Comparison of ENCODE assay signal across 8 cellular contexts in the genomic region with DNA sequence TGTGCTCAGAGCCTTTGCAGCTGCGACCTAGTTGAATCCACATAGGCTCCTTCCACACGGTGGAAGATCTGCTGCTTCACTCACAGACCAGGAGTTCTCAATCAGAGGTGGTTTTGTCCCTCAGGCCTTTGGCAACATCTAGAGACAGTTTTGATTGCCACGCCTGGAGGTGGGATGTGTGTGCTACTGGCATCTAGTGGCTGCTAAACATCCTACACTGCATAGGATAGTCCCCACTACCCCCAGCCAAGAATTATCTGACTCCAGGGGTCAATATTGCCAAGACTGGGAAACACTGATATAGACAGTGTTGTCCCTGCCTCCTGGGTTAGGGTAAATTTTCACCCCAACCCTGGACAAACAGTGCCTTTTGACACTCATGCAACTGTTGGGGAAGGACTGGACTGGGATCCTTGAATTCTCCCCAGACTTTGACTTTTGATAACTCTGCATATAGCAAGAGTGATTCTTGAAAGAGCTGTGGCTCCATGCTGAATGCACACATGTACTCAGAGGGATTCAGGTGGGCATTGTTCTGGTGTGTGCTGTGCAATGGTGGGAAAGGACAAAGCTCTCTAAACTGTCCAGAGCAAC. TPM values are rescaled to one million over a fixed set of nuclear protein-coding genes. Genes with fewer than 3 reads are reported as not detected.
A peak's percentile ranks its signal among the peaks of the same experiment; 100 is the strongest.
DNase-seq lines count a peak whose midpoint lies in the region; ATAC-seq and TF ChIP-seq lines count a peak whose summit lies in the region.

No MANE protein-coding gene starts in this region.

- no peak for TF ChIP-seq CTCF in activated B cell treated with CpG ODN at 0.5 μM for 24 hours (IDR thresholded peaks at IDR 0.05)
- TF ChIP-seq CTCF in mesothelial cell of epicardium (IDR thresholded peaks at IDR 0.05; ENCODE audit: unreplicated experiment) = no peak

- DNase-seq in activated CD4-positive, alpha-beta T cell treated with anti-CD3 and anti-CD28 coated beads, Interleukin-2, amount 10 ng/mL, durations not matched to agents 7 days and 5 days = peak; percentile 36
- DNase-seq in activated CD4-positive, alpha-beta T cell treated with anti-CD3 and anti-CD28 coated beads, Interleukin-2, amount 50 U/mL, for 1 hour = no peak
- DNase-seq in Jurkat, Clone E6-1 (ENCODE audit: low read depth, low spot score) = peak; percentile 46
- DNase-seq in activated B cell treated with CpG ODN at 0.5 μM for 24 hours = no peak
- DNase-seq in mesothelial cell of epicardium (ENCODE audit: low spot score in 2 of 2, unreplicated experiment in 2 of 2) = no peak
- no peak for DNase-seq in NCI-H2029 treated with DMSO at 0.1 percent for 48 hours (lab: John Stamatoyannopoulos, UW)

- intact Hi-C loops in activated B cell treated with CpG ODN at 0.5 μM for 24 hours (cut with micrococcal nuclease) = loop anchor here (5.0 to 10.0 kb wide), 2 partner anchors 37 to 466 kb away; a partner anchor contains a TSS

- peak; percentile 51 for ATAC-seq in activated B cell treated with CpG ODN at 0.5 μM for 24 hours (ENCODE audit: low read depth)
- ATAC-seq in GM18870 (IDR thresholded peaks at IDR 0.05; ENCODE audit: unreplicated experiment) = no peak
- no peak for ATAC-seq in HG03097 (IDR thresholded peaks at IDR 0.05; ENCODE audit: low FRiP score, unreplicated experiment)

- peaks cover 2% of the 10 kb centered on the region for H3K4me1 Mint-ChIP-seq in activated CD4-positive, alpha-beta T cell treated with anti-CD3 and anti-CD28 coated beads, Interleukin-2, amount 10 ng/mL, durations not matched to agents 7 days and 5 days
- H3K4me1 Mint-ChIP-seq in activated B cell treated with CpG ODN at 0.5 μM for 24 hours (peaks cover 2% of the 10 kb centered on the region), mesothelial cell of epicardium (peaks cover 20% of the 10 kb centered on the region)

- CTCF ChIA-PET in activated CD4-positive, alpha-beta T cell treated with anti-CD3 and anti-CD28 coated beads, Interleukin-2, amount 10 ng/mL, durations not matched to agents 7 days and 5 days (lab: Charles Lee) = interaction anchor here (0.6 to 1.7 kb wide), 6 partner anchors 9 to 88 kb away, joined by 3 to 7 read pairs (median 3); no protein-coding TSS in a partner anchor
- CTCF ChIA-PET in activated B cell treated with CpG ODN at 0.5 μM for 24 hours (lab: Charles Lee) = interaction anchor here (1.3 to 2.0 kb wide), 3 partner anchors 16 to 76 kb away, joined by 4 to 7 read pairs (median 4); no protein-coding TSS in a partner anchor

- POLR2A ChIA-PET in activated CD4-positive, alpha-beta T cell treated with anti-CD3 and anti-CD28 coated beads, Interleukin-2, amount 10 ng/mL, durations not matched to agents 7 days and 5 days (lab: Charles Lee) = no interaction called here
- POLR2A ChIA-PET in activated B cell treated with CpG ODN at 0.5 μM for 24 hours (lab: Charles Lee) = no interaction called here

- no peaks in the 10 kb centered on the region for H3K27me3 Mint-ChIP-seq in activated CD4-positive, alpha-beta T cell treated with anti-CD3 and anti-CD28 coated beads, Interleukin-2, amount 10 ng/mL, durations not matched to agents 7 days and 5 days
- H3K27me3 Mint-ChIP-seq in activated B cell treated with CpG ODN at 0.5 μM for 24 hours (no peaks in the 10 kb centered on the region), mesothelial cell of epicardium (ENCODE audit: low read depth) (no peaks in the 10 kb centered on the region)

- no peaks in the 10 kb centered on the region for H3K36me3 Mint-ChIP-seq in activated CD4-positive, alpha-beta T cell treated with anti-CD3 and anti-CD28 coated beads, Interleukin-2, amount 10 ng/mL, durations not matched to agents 7 days and 5 days (ENCODE audit: low read depth)
- H3K36me3 Mint-ChIP-seq in activated B cell treated with CpG ODN at 0.5 μM for 24 hours (ENCODE audit: low read depth) = peaks cover under 1% of the 10 kb centered on the region
- H3K36me3 Mint-ChIP-seq in mesothelial cell of epicardium = peaks cover 25% of the 10 kb centered on the region

- no peak overlapping the region for H3K4me3 ChIP-seq in Jurkat, Clone E6-1 (ENCODE audit: low read length)

- no peak overlapping the region for H3K4me3 Mint-ChIP-seq in activated CD4-positive, alpha-beta T cell treated with anti-CD3 and anti-CD28 coated beads, Interleukin-2, amount 10 ng/mL, durations not matched to agents 7 days and 5 days
- no peak overlapping the region for H3K4me3 Mint-ChIP-seq in activated B cell treated with CpG ODN at 0.5 μM for 24 hours
- H3K4me3 Mint-ChIP-seq in mesothelial cell of epicardium = no peak overlapping the region

- no peak overlapping the region for H3K27ac Mint-ChIP-seq in activated CD4-positive, alpha-beta T cell treated with anti-CD3 and anti-CD28 coated beads, Interleukin-2, amount 10 ng/mL, durations not matched to agents 7 days and 5 days
- H3K27ac Mint-ChIP-seq in activated B cell treated with CpG ODN at 0.5 μM for 24 hours = no peak overlapping the region
- peak overlapping the region; percentile 60 for H3K27ac Mint-ChIP-seq in mesothelial cell of epicardium

- no peaks in the 10 kb centered on the region for H3K9me3 Mint-ChIP-seq in activated CD4-positive, alpha-beta T cell treated with anti-CD3 and anti-CD28 coated beads, Interleukin-2, amount 10 ng/mL, durations not matched to agents 7 days and 5 days
- H3K9me3 Mint-ChIP-seq in activated B cell treated with CpG ODN at 0.5 μM for 24 hours (no peaks in the 10 kb centered on the region), mesothelial cell of epicardium (no peaks in the 10 kb centered on the region)

RNA-seq across cellular contexts. Expression of a gene that starts 39.8 kb away (rescaled TPM):
- 100 to 1,000 TPM in 1 of 2 experiments, 10 to 100 TPM in 1; 98.4 to 116 TPM for total RNA-seq in activated CD4-positive, alpha-beta T cell treated with anti-CD3 and anti-CD28 coated beads, Interleukin-2, amount 10 ng/mL, durations not matched to agents 7 days and 5 days
- polyA plus RNA-seq in Jurkat, Clone E6-1 (2012; ENCODE audit: insufficient read depth, insufficient read length) = 35.9 TPM
- 153 and 192 TPM in 2 replicates for total RNA-seq in activated B cell treated with CpG ODN at 0.5 μM for 24 hours
- total RNA-seq in mesothelial cell of epicardium = 99.4 to 107 TPM (median 105 TPM) in 3 replicates

RNA-seq across cellular contexts. Expression of a gene that starts 55.5 kb away (rescaled TPM):
- 100 to 1,000 TPM; 506 to 539 TPM for total RNA-seq in activated CD4-positive, alpha-beta T cell treated with anti-CD3 and anti-CD28 coated beads, Interleukin-2, amount 10 ng/mL, durations not matched to agents 7 days and 5 days
- polyA plus RNA-seq in Jurkat, Clone E6-1 (2012; ENCODE audit: insufficient read depth, insufficient read length) = 1,563 TPM
- total RNA-seq in activated B cell treated with CpG ODN at 0.5 μM for 24 hours = 499 and 503 TPM in 2 replicates
- 361 to 391 TPM (median 387 TPM) in 3 replicates for total RNA-seq in mesothelial cell of epicardium

Comparison
In these comparisons a context has a peak if more than half of its experiments do, and no peak if none do; other contexts are left out.
1. DNase-seq: peak in activated CD4-positive, alpha-beta T cell treated with anti-CD3 and anti-CD28 coated beads, Interleukin-2, amount 10 ng/mL, durations not matched to agents 7 days and 5 days (single experiment) and Jurkat, Clone E6-1 (single experiment); none in activated CD4-positive, alpha-beta T cell treated with anti-CD3 and anti-CD28 coated beads, Interleukin-2, amount 50 U/mL, for 1 hour (single experiment), activated B cell treated with CpG ODN at 0.5 μM for 24 hours (single experiment), mesothelial cell of epicardium (0 of 2) and NCI-H2029 treated with DMSO at 0.1 percent for 48 hours (single experiment).